Comparison of ENCODE assay signal across 21 cellular contexts in genomic region chr9:129740174-129740573, GRCh38. TPM values are rescaled to one million over a fixed set of nuclear protein-coding genes. Genes with fewer than 3 reads are reported as not detected.
DNase-seq lines count a peak whose midpoint lies in the region; ATAC-seq, FAIRE-seq and TF ChIP-seq lines count a peak whose summit lies in the region.
"Had no signal": no experiment of that assay in that cellular context is flagged by ENCODE, and none has a peak within 500 bp of the region (broad histone marks: within the 10 kb centered on the region; RNA-seq: fewer than 3 reads in every experiment).

No MANE protein-coding gene starts in this region.

- H3F3A ChIP-seq in PC-9 (ENCODE audit: insufficient read depth, low read depth), result peaks cover 75% of the 10 kb centered on the region

- H3K4me2 ChIP-seq in PC-9, result no peak overlapping the region
- H3K4me2 ChIP-seq in K562 (ENCODE audit: insufficient read depth, low read length), result no peak overlapping the region
- no peak overlapping the region for H3K4me2 ChIP-seq in mesendoderm (ENCODE audit: low read length)
- H3K4me2 ChIP-seq: A549 had no signal

- no peak overlapping the region for H4K8ac ChIP-seq in mesendoderm (ENCODE audit: low read depth, low read length)

- no peaks in the 10 kb centered on the region for H3K9me2 ChIP-seq in PC-9 (ENCODE audit: insufficient read depth)

- H3K4me1 ChIP-seq in PC-9 (replicated peaks; ENCODE audit: insufficient read depth), result 0 out of 2 replicates have a peak, but pooled peaks cover 5% of the 10 kb centered on the region
- H3K4me1 ChIP-seq in K562 (replicated peaks in 1 of 2; ENCODE audit: control insufficient read depth in 2 of 2, insufficient read depth in 2 of 2, low read length in 2 of 2), result peaks cover 16 to 47% of the 10 kb centered on the region in 2 experiments
- no peaks in the 10 kb centered on the region for H3K4me1 ChIP-seq in mesendoderm (ENCODE audit: control insufficient read depth, low read depth, low read length)
- H3K4me1 ChIP-seq: BE2C had no signal

- H3K56ac ChIP-seq in mesendoderm (ENCODE audit: low read length), result no peak overlapping the region

- intact Hi-C loops in PC-9 (cut with micrococcal nuclease; ENCODE audit: unreplicated experiment), result no loop called here
- intact Hi-C loops in K562 (cut with micrococcal nuclease), result no loop called here

- no peak for TF ChIP-seq EP300 in K562 (IDR thresholded peaks at IDR 0.05; ENCODE audit: low read length)

- H2AK5ac ChIP-seq in mesendoderm (ENCODE audit: low read length), result no peak overlapping the region

- POLR2A ChIA-PET in PC-9 (lab: Charles Lee; ENCODE audit: unreplicated experiment) (no interaction called here), K562 (lab: Yijun Ruan, JAX) (interaction anchor here (0.6 to 1.9 kb wide), 7 partner anchors 8 to 69 kb away, joined by 3 to 6 read pairs (median 3); no protein-coding TSS in a partner anchor)

- H3K79me1 ChIP-seq in mesendoderm (ENCODE audit: low read length), result no peaks in the 10 kb centered on the region

- no peak for DNase-seq in PC-9
- DNase-seq in K562 (ENCODE audit: extremely low read depth in 1 of 4, low spot score in 3 of 4), result no peak
- peak; percentile 13 for DNase-seq in mesendoderm
- DNase-seq in NCI-H82 (lab: John Stamatoyannopoulos, UW), result no peak
- DNase-seq: BE2C; CD8-positive, alpha-beta T cell; COR-L47; DMS153; DMS79 treated with DMSO at 0.1 percent for 48 hours; EL; HCEC 1CT; HFFc6 had no signal

- no peak overlapping the region for H3K18ac ChIP-seq in mesendoderm (ENCODE audit: low read length)

- WGBS in K562 (ENCODE audit: insufficient coverage, low coverage, missing lambda C conversion rate), result 41% methylated on average over 7 of the region's 7 CpGs
- WGBS in mesendoderm (ENCODE audit: extremely low coverage, insufficient coverage, low lambda C conversion rate), result no CpG with 5 or more reads among the region's 7 CpGs

- BruUV-seq in PC-9 (replicated peaks; lab: Mats Ljungman, UMichigan), result no TSS peak
- no TSS peak for BruUV-seq in K562 (replicated peaks; lab: Mats Ljungman, UMichigan)

- no peak for TF ChIP-seq POLR2A in K562 (conservative IDR thresholded peaks at IDR 0.05)

- H2BK15ac ChIP-seq in mesendoderm (replicated peaks; ENCODE audit: low read depth), result no peak overlapping the region

- TF ChIP-seq CTCF in PC-9 (conservative IDR thresholded peaks at IDR 0.05) (no peak), K562 (IDR thresholded peaks at IDR 0.05 in 2 of 3, conservative IDR thresholded peaks at IDR 0.05 in 1 of 3; ENCODE audit: insufficient read depth in 2 of 3, low read depth in 1 of 3, low read length in 3 of 3) (no peak)

- FAIRE-seq in K562 (lab: Jason Lieb, UNC), result no peak
- FAIRE-seq: A549, D721Med, G401.6, GM12892, GM19239, HepG2, HTR-8/SVneo had no signal

- no peak overlapping the region for H4K5ac ChIP-seq in mesendoderm (ENCODE audit: low read length)

- H3K27ac ChIP-seq in PC-9, result peak overlapping the region; percentile 18; the same call in 1 of the 2 replicates
- no peak overlapping the region for H3K27ac ChIP-seq in K562 (ENCODE audit: extremely low read depth, low read depth, low read length)
- H3K27ac ChIP-seq in mesendoderm (ENCODE audit: low read depth, low read length), result no peak overlapping the region

- peaks cover 35% of the 10 kb centered on the region for H3K79me2 ChIP-seq in PC-9 (ENCODE audit: low read depth)
- H3K79me2 ChIP-seq in K562 (ENCODE audit: control insufficient read depth, insufficient read depth, low read length), result no peaks in the 10 kb centered on the region
- no peaks in the 10 kb centered on the region for H3K79me2 ChIP-seq in mesendoderm (ENCODE audit: control insufficient read depth, insufficient read depth, low read length)

- no peak for TF ChIP-seq RAD21 in K562 (CRISPR knock-in tag; conservative IDR thresholded peaks at IDR 0.05 in 1 of 2, IDR thresholded peaks at IDR 0.05 in 1 of 2)

- H3K9me3 ChIP-seq in PC-9 (ENCODE audit: insufficient read depth, low read depth), result no peaks in the 10 kb centered on the region
- H3K9me3 ChIP-seq in K562 (replicated peaks; ENCODE audit: control insufficient read depth, insufficient read depth, low read depth, low read length), result no peaks in the 10 kb centered on the region
- H3K9me3 ChIP-seq: A549, BE2C had no signal

- CTCF ChIA-PET in PC-9 (lab: Charles Lee) (no interaction called here), K562 (lab: Yijun Ruan, JAX; ENCODE audit: low intra/inter-chr PET ratio) (interaction anchor here (1.3 kb wide), 1 partner anchor 44 kb away, joined by 4 read pairs; no protein-coding TSS in a partner anchor)

- H2BK5ac ChIP-seq in mesendoderm (ENCODE audit: low read length), result no peak overlapping the region

- H3K4ac ChIP-seq in mesendoderm (ENCODE audit: low read depth, low read length), result no peak overlapping the region

- ATAC-seq in K562 (no peak), HG03565 (IDR thresholded peaks at IDR 0.05; ENCODE audit: unreplicated experiment) (no peak), HG02938 (IDR thresholded peaks at IDR 0.05; ENCODE audit: unreplicated experiment) (no peak)
- ATAC-seq: A549; CD8-positive, alpha-beta T cell; HepG2 had no signal

- in situ Hi-C loops in K562 (cut with MboI), result no loop called here

- H3K27me3 ChIP-seq in PC-9 (ENCODE audit: insufficient read depth, low read depth) (no peaks in the 10 kb centered on the region), K562 (ENCODE audit: control insufficient read depth in 2 of 2, insufficient read depth in 2 of 2, low read length in 2 of 2) (peaks cover 4 to 19% of the 10 kb centered on the region in 2 experiments; a peak in 3 of 5 replicates), mesendoderm (ENCODE audit: insufficient read depth, low read length, poor library complexity) (no peaks in the 10 kb centered on the region)
- H3K27me3 ChIP-seq: BE2C had no signal

- no peak overlapping the region for H3K4me3 ChIP-seq in PC-9
- H3K4me3 ChIP-seq in K562, result no peak overlapping the region
- H3K4me3 ChIP-seq in mesendoderm (ENCODE audit: low read length), result no peak overlapping the region
- H3K4me3 ChIP-seq: A549 had no signal

- H4K20me1 ChIP-seq in PC-9 (ENCODE audit: insufficient read depth) (peaks cover 41% of the 10 kb centered on the region), K562 (replicated peaks; ENCODE audit: control insufficient read depth, insufficient read depth, low read length) (no peaks in the 10 kb centered on the region)

- H3K36me3 ChIP-seq in PC-9 (ENCODE audit: low read depth), result peaks cover 26% of the 10 kb centered on the region; the same call in 1 of the 2 replicates
- no peaks in the 10 kb centered on the region for H3K36me3 ChIP-seq in K562 (ENCODE audit: control insufficient read depth, insufficient read depth, low read length)
- H3K36me3 ChIP-seq in mesendoderm (ENCODE audit: control insufficient read depth, insufficient read depth, low read length), result no peaks in the 10 kb centered on the region
- H3K36me3 ChIP-seq: BE2C had no signal

- H3K9ac ChIP-seq in K562 (ENCODE audit: insufficient read depth in 1 of 2, low read depth in 2 of 2, low read length in 2 of 2) (0 out of 4 replicates have a peak overlapping the region, but pooled peaks of 1 of the 2 experiments have one; percentile 12), mesendoderm (ENCODE audit: low read length) (no peak overlapping the region)

- H3K23ac ChIP-seq in mesendoderm (ENCODE audit: low read length), result no peak overlapping the region

- H2BK120ac ChIP-seq in mesendoderm (ENCODE audit: low read depth, low read length), result no peak overlapping the region

- no peak overlapping the region for H2AFZ ChIP-seq in PC-9
- no peak overlapping the region for H2AFZ ChIP-seq in K562 (ENCODE audit: low read depth, low read length)

- H3K9me1 ChIP-seq in K562 (ENCODE audit: control insufficient read depth, insufficient read depth, low read length), result no peaks in the 10 kb centered on the region

TF ChIP-seq in K562, 482 proteins besides CTCF, POLR2A, EP300 and RAD21 (continues in another document):
- TF ChIP-seq SRSF9 (IDR thresholded peaks at IDR 0.05; ENCODE audit: borderline replicate concordance, low read depth, low read length) (no peak), NONO (IDR thresholded peaks at IDR 0.05; ENCODE audit: low read depth in 2 of 2, low read length in 1 of 2) (no peak), BHLHE40 (IDR thresholded peaks at IDR 0.05; ENCODE audit: low read length) (no peak), CEBPG (CRISPR knock-in tag; IDR thresholded peaks at IDR 0.05) (no peak), CEBPG (tag; conservative IDR thresholded peaks at IDR 0.05 in 1 of 2, IDR thresholded peaks at IDR 0.05 in 1 of 2) (no peak), ATF3 (IDR thresholded peaks at IDR 0.05) (peak; percentile 71), ATF3 (CRISPR knock-in tag; conservative IDR thresholded peaks at IDR 0.05) (no peak), PRMT5 (CRISPR knock-in tag; IDR thresholded peaks at IDR 0.05) (no peak), RFX7 (CRISPR knock-in tag; IDR thresholded peaks at IDR 0.05) (no peak)

RNA-seq across cellular contexts. Expression of gene PTGES, which starts 12.7 kb away (rescaled TPM):
- total RNA-seq in PC-9 (2021) (116 and 119 TPM in 2 replicates), K562 (2014; rRNA removed) (0.08 TPM in 1 of 2 replicates, not detected in the other), K562 (2014; rRNA removed; fragmentation: Illumina TruSeq; extraction: Trizol) (not detected in 2 replicates), K562 (2015; rRNA removed; fragmentation: Illumina TruSeq; extraction: Trizol) (not detected in 2 replicates), K562 (2021) (not detected in 2 replicates)
- 0.28 TPM in 1 of 2 replicates, not detected in the other for total RNA-seq in K562 (2011; cell fraction: chromatin; rRNA removed; ENCODE audit: low replicate concordance)
- total RNA-seq in K562 (2011; cell fraction: nucleolus; rRNA removed), result not detected in 2 replicates
- total RNA-seq in K562 (2011; cell fraction: nucleoplasm; rRNA removed), result 0.22 TPM in 1 of 2 replicates, not detected in the other
- polyA plus RNA-seq in K562 (2011; rRNA removed) (0.05 and 0.13 TPM in 2 replicates), K562 (2014; fragmentation: Illumina TruSeq; extraction: Trizol) (0.11 TPM in 1 of 2 replicates, not detected in the other), K562 (2014; fragmentation: Nextera tagmentation; extraction: Ambion mirVana) (not detected), K562 (2014; rRNA removed) (not detected in 2 replicates)
- 0.21 and 0.25 TPM in 2 replicates for polyA plus RNA-seq in K562 (2011; cell fraction: cytosol; rRNA removed)
- polyA plus RNA-seq in K562 (2011; cell fraction: nucleus; rRNA removed), result 0.07 TPM in 1 of 2 replicates, not detected in the other
- polyA plus RNA-seq in K562 (2012), result 0.10 and 0.30 TPM in 2 replicates
- 0.09 and 0.18 TPM in 2 replicates for polyA minus RNA-seq in K562 (2011; rRNA and poly(A)+ RNA removed)
- polyA minus RNA-seq in K562 (2011; cell fraction: cytosol; rRNA and poly(A)+ RNA removed), result 0.76 and 1.2 TPM in 2 replicates
- polyA minus RNA-seq in K562 (2011; cell fraction: nucleus; rRNA and poly(A)+ RNA removed), result 0.33 and 0.40 TPM in 2 replicates
- polyA plus RNA-seq in mesendoderm (2013, experiment 1 of 2), result 1.2 TPM
- 1.0 TPM for polyA plus RNA-seq in mesendoderm (2013, experiment 2 of 2)
- polyA plus RNA-seq: HepG2 had no signal

Comparison
In these comparisons a context has a peak if more than half of its experiments do, and no peak if none do; other contexts are left out.
1. RNA of gene PTGES, which starts 12.7 kb away (total RNA-seq): 116 to 119 TPM in PC-9; 0.08 to 0.28 TPM in K562; every median in the first group is over 10 times any median in the second.